Comparison of ENCODE assay signal across 12 cellular contexts in the genomic region with DNA sequence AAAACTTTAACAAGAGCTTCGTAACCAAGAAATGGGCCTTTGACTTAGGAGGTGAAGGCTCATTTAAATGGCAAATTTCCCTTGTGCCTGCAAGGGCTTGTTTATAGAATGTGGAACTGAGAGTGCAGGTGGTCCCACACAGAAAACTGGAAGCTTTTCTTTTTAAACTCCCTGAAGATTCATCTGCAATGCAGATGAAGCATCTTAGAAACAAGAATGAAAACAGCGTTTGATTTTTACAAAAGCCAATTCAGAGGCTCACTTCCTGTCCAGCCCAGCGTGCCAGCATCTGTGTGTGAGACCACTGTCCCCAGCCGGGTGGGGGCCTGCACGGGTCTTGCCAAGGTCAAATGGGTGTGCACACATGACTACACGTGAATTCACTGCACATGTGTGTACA.
A peak's percentile ranks its signal among the peaks of the same experiment; 100 is the strongest.
DNase-seq lines count a peak whose midpoint lies in the region; ATAC-seq lines count a peak whose summit lies in the region.
"Had no signal": no experiment of that assay in that cellular context is flagged by ENCODE, and none has a peak within 500 bp of the region (broad histone marks: within the 10 kb centered on the region; RNA-seq: fewer than 3 reads in every experiment).

No MANE protein-coding gene starts in this region.

- no peaks in the 10 kb centered on the region for H4K20me1 ChIP-seq in BLaER1 treated with 17β-estradiol and CSF1 and Interleukin-3, amounts not matched to agents 10 nM and 100 nM

- no peak overlapping the region for H3K9ac ChIP-seq in BLaER1 treated with 17β-estradiol and CSF1 and Interleukin-3, amounts not matched to agents 10 nM and 100 nM

- H3K36me3 ChIP-seq in BLaER1 treated with 17β-estradiol and CSF1 and Interleukin-3, amounts not matched to agents 10 nM and 100 nM: no peaks in the 10 kb centered on the region
- H3K36me3 ChIP-seq: cardiac muscle cell had no signal

- intact Hi-C loops in left cardiac atrium (cut with DNase I): no loop called here

- DNase-seq in D341Med (ENCODE audit: low spot score) (no peak), NCI-H2196 treated with DMSO at 0.1 percent for 48 hours (lab: John Stamatoyannopoulos, UW; ENCODE audit: unreplicated experiment) (no peak), left cardiac atrium (no peak), GOT3 (lab: John Stamatoyannopoulos, UW) (no peak)
- DNase-seq: H9, NCI-H1694 treated with DMSO at 0.1 percent for 48 hours, retina had no signal

- H3K9me3 ChIP-seq in BLaER1 treated with 17β-estradiol and CSF1 and Interleukin-3, amounts not matched to agents 10 nM and 100 nM (replicated peaks in 1 of 11): no peaks in the 10 kb centered on the region

- peak overlapping the region; percentile 23 to 55 (median 38); a peak in 16 of 22 replicates for H3K4me2 ChIP-seq in BLaER1 treated with 17β-estradiol and CSF1 and Interleukin-3, amounts not matched to agents 10 nM and 100 nM

- H3K27ac ChIP-seq in BLaER1 treated with 17β-estradiol and CSF1 and Interleukin-3, amounts not matched to agents 10 nM and 100 nM: no peak overlapping the region
- H3K27ac ChIP-seq in cingulate gyrus (ENCODE audit: low read depth, low read length): peak overlapping the region; percentile 55
- H3K27ac ChIP-seq: cardiac muscle cell had no signal

- H3K27me3 ChIP-seq in BLaER1 treated with 17β-estradiol and CSF1 and Interleukin-3, amounts not matched to agents 10 nM and 100 nM: no peaks in the 10 kb centered on the region
- H3K27me3 ChIP-seq: cardiac muscle cell had no signal

- H3K4me1 ChIP-seq in BLaER1 treated with 17β-estradiol and CSF1 and Interleukin-3, amounts not matched to agents 10 nM and 100 nM: peaks cover 17 to 44% (median 25%) of the 10 kb centered on the region in 10 experiments

- H3K4me3 ChIP-seq in BLaER1 treated with 17β-estradiol and CSF1 and Interleukin-3, amounts not matched to agents 10 nM and 100 nM: no peak overlapping the region
- H3K4me3 ChIP-seq: cardiac muscle cell had no signal

- ATAC-seq in GM19395 (IDR thresholded peaks at IDR 0.05; ENCODE audit: unreplicated experiment) (peak; percentile 89), HG03039 (IDR thresholded peaks at IDR 0.05; ENCODE audit: unreplicated experiment) (peak; percentile 56), left cardiac atrium (no peak)

Comparison
In these comparisons a context has a peak if more than half of its experiments do, and no peak if none do; other contexts are left out.
1. ATAC-seq: peak in GM19395 (single experiment) and HG03039 (single experiment); none in left cardiac atrium (0 of 2).